1 cellular context compared by ENCODE assay signal in the genomic region with DNA sequence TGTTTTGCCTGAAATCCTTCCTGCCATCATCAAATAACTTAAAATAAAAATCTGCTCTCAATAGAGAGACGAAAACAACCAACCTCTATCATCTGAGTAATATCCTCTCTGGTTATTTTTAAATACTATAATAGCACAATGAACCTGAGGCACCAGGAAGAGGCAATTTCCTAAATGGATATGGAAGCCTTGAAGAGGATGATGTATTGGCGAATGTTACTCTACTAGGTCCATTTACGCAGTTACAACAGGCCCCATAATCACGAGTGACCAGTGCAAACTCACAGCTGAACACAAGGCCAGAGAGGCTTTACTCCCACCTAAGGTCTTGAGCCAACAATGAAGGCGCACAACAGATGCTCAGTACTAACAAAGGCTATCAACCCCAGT.
TF ChIP-seq lines count a peak whose summit lies in the region.

No MANE protein-coding gene starts in this region.

TF ChIP-seq in HepG2, 621 proteins besides CTCF, POLR2A, EP300 and RAD21 (continued from another document):
- TF ChIP-seq ZNF574 (CRISPR knock-in tag; IDR thresholded peaks at IDR 0.05) (no peak), ZNF160 (CRISPR knock-in tag; IDR thresholded peaks at IDR 0.05) (no peak), CSRNP1 (CRISPR knock-in tag; IDR thresholded peaks at IDR 0.05) (no peak), ZNF598 (CRISPR knock-in tag; IDR thresholded peaks at IDR 0.05; ENCODE audit: borderline replicate concordance) (no peak), BCLAF1 (IDR thresholded peaks at IDR 0.05) (no peak), PHF21A (CRISPR knock-in tag; IDR thresholded peaks at IDR 0.05) (no peak), NFIC (IDR thresholded peaks at IDR 0.05; ENCODE audit: low read length) (no peak), SAFB2 (CRISPR knock-in tag; IDR thresholded peaks at IDR 0.05; ENCODE audit: borderline replicate concordance, low read depth) (no peak)
- TF ChIP-seq, protein P1, sequence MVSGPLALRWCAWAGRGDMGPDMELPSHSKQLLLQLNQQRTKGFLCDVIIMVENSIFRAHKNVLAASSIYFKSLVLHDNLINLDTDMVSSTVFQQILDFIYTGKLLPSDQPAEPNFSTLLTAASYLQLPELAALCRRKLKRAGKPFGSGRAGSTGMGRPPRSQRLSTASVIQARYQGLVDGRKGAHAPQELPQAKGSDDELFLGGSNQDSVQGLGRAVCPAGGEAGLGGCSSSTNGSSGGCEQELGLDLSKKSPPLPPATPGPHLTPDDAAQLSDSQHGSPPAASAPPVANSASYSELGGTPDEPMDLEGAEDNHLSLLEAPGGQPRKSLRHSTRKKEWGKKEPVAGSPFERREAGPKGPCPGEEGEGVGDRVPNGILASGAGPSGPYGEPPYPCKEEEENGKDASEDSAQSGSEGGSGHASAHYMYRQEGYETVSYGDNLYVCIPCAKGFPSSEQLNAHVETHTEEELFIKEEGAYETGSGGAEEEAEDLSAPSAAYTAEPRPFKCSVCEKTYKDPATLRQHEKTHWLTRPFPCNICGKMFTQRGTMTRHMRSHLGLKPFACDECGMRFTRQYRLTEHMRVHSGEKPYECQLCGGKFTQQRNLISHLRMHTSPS (CRISPR knock-in tag; IDR thresholded peaks at IDR 0.05; ENCODE audit: low read depth): no peak
- TF ChIP-seq, protein P2, sequence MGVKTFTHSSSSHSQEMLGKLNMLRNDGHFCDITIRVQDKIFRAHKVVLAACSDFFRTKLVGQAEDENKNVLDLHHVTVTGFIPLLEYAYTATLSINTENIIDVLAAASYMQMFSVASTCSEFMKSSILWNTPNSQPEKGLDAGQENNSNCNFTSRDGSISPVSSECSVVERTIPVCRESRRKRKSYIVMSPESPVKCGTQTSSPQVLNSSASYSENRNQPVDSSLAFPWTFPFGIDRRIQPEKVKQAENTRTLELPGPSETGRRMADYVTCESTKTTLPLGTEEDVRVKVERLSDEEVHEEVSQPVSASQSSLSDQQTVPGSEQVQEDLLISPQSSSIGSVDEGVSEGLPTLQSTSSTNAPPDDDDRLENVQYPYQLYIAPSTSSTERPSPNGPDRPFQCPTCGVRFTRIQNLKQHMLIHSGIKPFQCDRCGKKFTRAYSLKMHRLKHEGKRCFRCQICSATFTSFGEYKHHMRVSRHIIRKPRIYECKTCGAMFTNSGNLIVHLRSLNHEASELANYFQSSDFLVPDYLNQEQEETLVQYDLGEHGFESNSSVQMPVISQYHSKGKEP (CRISPR knock-in tag; IDR thresholded peaks at IDR 0.05): no peak
